11 cellular contexts compared by ENCODE assay signal in the genomic region with DNA sequence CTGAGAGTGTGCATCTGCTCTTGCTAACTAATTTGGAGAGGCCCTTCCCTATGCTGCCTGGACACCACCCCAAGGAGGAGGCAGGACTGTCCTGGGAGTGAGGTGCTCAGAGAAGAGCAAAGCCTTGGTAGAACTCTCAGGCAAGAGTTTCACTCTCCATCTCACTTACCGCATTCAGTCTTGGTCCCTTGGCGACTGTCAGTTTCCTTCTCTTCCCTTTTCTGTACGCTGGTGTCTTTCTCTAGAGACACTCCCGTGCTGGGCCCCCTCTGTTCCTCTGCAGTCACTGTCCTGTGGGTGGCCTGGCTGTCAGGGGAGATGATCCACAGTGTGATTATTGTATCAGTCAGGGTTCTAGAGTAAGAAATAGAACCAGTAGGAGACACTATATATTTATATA. TPM values are rescaled to one million over a fixed set of nuclear protein-coding genes. Genes with fewer than 3 reads are reported as not detected.
DNase-seq lines count a peak whose midpoint lies in the region; ATAC-seq, FAIRE-seq and TF ChIP-seq lines count a peak whose summit lies in the region.
"Had no signal": no experiment of that assay in that cellular context is flagged by ENCODE, and none has a peak within 500 bp of the region (broad histone marks: within the 10 kb centered on the region; RNA-seq: fewer than 3 reads in every experiment).

No MANE protein-coding gene starts in this region.

- H3F3A ChIP-seq in OCI-LY1 (ENCODE audit: insufficient read depth, low read length), result no peaks in the 10 kb centered on the region

- peak overlapping the region; percentile 28 for H3K27ac Mint-ChIP-seq in neural crest cell (ENCODE audit: unreplicated experiment)

- DNase-seq in SKM-1 treated with dmso at 0.1 percent for 144 hours (lab: John Stamatoyannopoulos, UW; ENCODE audit: unreplicated experiment), result peak; percentile 41
- DNase-seq in SKM-1 (lab: John Stamatoyannopoulos, UW; ENCODE audit: unreplicated experiment), result no peak
- DNase-seq in neural crest cell (ENCODE audit: low read depth, low spot score), result no peak
- DNase-seq in occipital lobe (lab: John Stamatoyannopoulos, UW), result no peak
- DNase-seq in RCC 7860 (ENCODE audit: low spot score), result no peak
- DNase-seq in kidney, result no peak
- DNase-seq: body of pancreas, foreskin fibroblast had no signal

- H2AFZ ChIP-seq in OCI-LY1 (ENCODE audit: low read length), result no peak overlapping the region

- peak overlapping the region; percentile 97 for H3K27ac ChIP-seq in OCI-LY1 (ENCODE audit: low read depth, low read length, poor library complexity, severe bottlenecking)
- H3K27ac ChIP-seq in kidney (ENCODE audit: low read depth in 2 of 2, low read length in 2 of 2), result peak overlapping the region in 1 of 2 donors; percentile 20

- no peaks in the 10 kb centered on the region for H3K9me2 ChIP-seq in OCI-LY1 (ENCODE audit: low read depth, low read length)

- H3K9ac ChIP-seq in OCI-LY1 (ENCODE audit: low read length) (peak overlapping the region; percentile 45; the same call in 1 of the 2 replicates), kidney (ENCODE audit: low read length in 2 of 2) (no peak overlapping the region)

- FAIRE-seq in RCC 7860 (lab: Jason Lieb, UNC) (no peak), kidney (lab: Jason Lieb, UNC) (no peak)
- FAIRE-seq: A204.1 had no signal

- H3K4me3 ChIP-seq in OCI-LY1 (ENCODE audit: low read depth, low read length, poor library complexity, severe bottlenecking), result no peak overlapping the region
- no peak overlapping the region for H3K4me3 ChIP-seq in kidney (ENCODE audit: low read length in 2 of 2)
- H3K4me3 ChIP-seq: body of pancreas had no signal

- H3K4me1 ChIP-seq in OCI-LY1 (ENCODE audit: insufficient read depth, low read length, severe bottlenecking) (peaks cover 69% of the 10 kb centered on the region), kidney (ENCODE audit: control insufficient read depth in 1 of 2, insufficient read depth in 1 of 2, low read depth in 1 of 2, low read length in 2 of 2) (peaks cover 8 to 32% of the 10 kb centered on the region in 2 donors)

- no peak overlapping the region for H3K4me3 Mint-ChIP-seq in neural crest cell

- H3K79me2 ChIP-seq in OCI-LY1 (ENCODE audit: insufficient read depth, low read length), result no peaks in the 10 kb centered on the region

- H3K4me1 Mint-ChIP-seq in neural crest cell, result peaks cover 64% of the 10 kb centered on the region

- TF ChIP-seq CTCF in OCI-LY1 (IDR thresholded peaks at IDR 0.05; ENCODE audit: low read length) (no peak), neural crest cell (conservative IDR thresholded peaks at IDR 0.05) (no peak), kidney (IDR thresholded peaks at IDR 0.05; ENCODE audit: borderline replicate concordance, extremely low read depth, insufficient read depth) (no peak)

- no peaks in the 10 kb centered on the region for H3K36me3 Mint-ChIP-seq in neural crest cell (ENCODE audit: low read depth)

- no peaks in the 10 kb centered on the region for H3K27me3 ChIP-seq in OCI-LY1 (ENCODE audit: insufficient read depth, low read length)
- H3K27me3 ChIP-seq: body of pancreas had no signal

- H3K36me3 ChIP-seq in OCI-LY1 (ENCODE audit: insufficient read depth, low read length), result no peaks in the 10 kb centered on the region
- no peaks in the 10 kb centered on the region for H3K36me3 ChIP-seq in kidney (ENCODE audit: control insufficient read depth in 1 of 2, insufficient read depth in 2 of 2, low read length in 2 of 2)

- peak; percentile 37 for ATAC-seq in HG02642 (IDR thresholded peaks at IDR 0.05; ENCODE audit: poor library complexity, unreplicated experiment)
- ATAC-seq: body of pancreas had no signal

- intact Hi-C loops in kidney (cut with DNase I), result no loop called here

- peak overlapping the region; percentile 39; the same call in 1 of the 2 replicates for H3K4me2 ChIP-seq in OCI-LY1 (ENCODE audit: low read length)

- H3K27me3 Mint-ChIP-seq in neural crest cell (ENCODE audit: low read depth), result no peaks in the 10 kb centered on the region

- no peaks in the 10 kb centered on the region for H3K9me3 Mint-ChIP-seq in neural crest cell

- no peaks in the 10 kb centered on the region for H4K20me1 ChIP-seq in OCI-LY1 (ENCODE audit: insufficient read depth, low read length)

- H3K9me3 ChIP-seq in OCI-LY1 (ENCODE audit: low read length) (no peaks in the 10 kb centered on the region), kidney (ENCODE audit: control insufficient read depth in 1 of 2, low read length in 2 of 2) (no peaks in the 10 kb centered on the region)
- H3K9me3 ChIP-seq: body of pancreas had no signal

RNA-seq across cellular contexts. Expression of gene IDH2, which starts 44.0 kb away (rescaled TPM):
- total RNA-seq in neural crest cell (214 and 218 TPM in 2 replicates), occipital lobe (65.7 TPM), kidney (87.0 TPM)
- polyA plus RNA-seq in kidney (ENCODE audit: insufficient read depth, low read depth, low replicate concordance), result 545 TPM

RNA-seq across cellular contexts. Expression of gene ZNF710, which starts 57.2 kb away (rescaled TPM):
- total RNA-seq in neural crest cell (60.3 and 64.4 TPM in 2 replicates), occipital lobe (14.3 TPM), kidney (17.0 TPM)
- polyA plus RNA-seq in kidney (ENCODE audit: insufficient read depth, low read depth, low replicate concordance), result 11.0 TPM
